1 cellular context compared by ENCODE assay signal in the genomic region with DNA sequence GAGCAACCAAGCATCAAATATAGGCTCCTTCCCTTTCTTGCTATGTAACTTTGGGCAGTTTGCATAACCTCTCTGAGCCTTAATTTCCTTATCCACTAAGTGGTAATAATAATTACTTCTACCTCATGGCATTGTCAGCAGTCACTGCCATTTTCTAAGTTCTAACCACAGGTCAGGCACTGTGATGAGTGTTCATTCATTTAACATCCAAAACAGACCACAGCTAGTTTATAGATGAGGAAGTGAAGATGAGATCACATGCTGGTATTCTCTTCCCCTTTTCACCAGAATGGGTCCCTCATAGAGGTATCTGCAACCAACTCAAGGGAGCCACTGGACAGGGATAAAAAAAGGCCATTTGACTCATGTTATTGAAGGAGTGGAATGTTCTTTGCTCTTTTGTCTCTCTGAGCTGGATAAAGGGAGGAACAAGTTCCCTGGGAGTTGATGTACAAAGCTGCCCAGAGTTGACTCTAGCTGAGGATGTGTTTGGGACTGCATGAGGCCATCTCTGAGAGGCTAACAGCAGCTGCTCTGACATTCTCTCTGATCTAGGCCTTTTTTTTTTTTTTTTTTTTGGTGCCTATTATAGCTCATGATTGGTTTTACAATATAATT.
TF ChIP-seq lines count a peak whose summit lies in the region.

No MANE protein-coding gene starts in this region.

TF ChIP-seq in GM12878, 131 proteins besides CTCF, POLR2A, EP300 and RAD21 (continued from another document and continues in another):
- TF ChIP-seq MEF2A (IDR thresholded peaks at IDR 0.05; ENCODE audit: insufficient read depth, low read depth, low read length) = no peak
- TF ChIP-seq SREBF2 (IDR thresholded peaks at IDR 0.05; ENCODE audit: low read length) = no peak
- TF ChIP-seq YY1 (IDR thresholded peaks at IDR 0.05; ENCODE audit: low read depth, low read length) = peak; percentile 69
- peak; percentile 98 for TF ChIP-seq SPI1 (IDR thresholded peaks at IDR 0.05; ENCODE audit: borderline replicate concordance, insufficient read depth, low read depth, low read length)
- TF ChIP-seq MYB (IDR thresholded peaks at IDR 0.05; ENCODE audit: borderline replicate concordance, low read depth, low read length) = no peak
- no peak for TF ChIP-seq MYC (IDR thresholded peaks at IDR 0.05; ENCODE audit: insufficient read depth, insufficient read length, insufficient replicate concordance, low read length, severe bottlenecking)
- TF ChIP-seq HDAC6 (IDR thresholded peaks at IDR 0.05; ENCODE audit: unreplicated experiment) = no peak
- TF ChIP-seq, protein P1, sequence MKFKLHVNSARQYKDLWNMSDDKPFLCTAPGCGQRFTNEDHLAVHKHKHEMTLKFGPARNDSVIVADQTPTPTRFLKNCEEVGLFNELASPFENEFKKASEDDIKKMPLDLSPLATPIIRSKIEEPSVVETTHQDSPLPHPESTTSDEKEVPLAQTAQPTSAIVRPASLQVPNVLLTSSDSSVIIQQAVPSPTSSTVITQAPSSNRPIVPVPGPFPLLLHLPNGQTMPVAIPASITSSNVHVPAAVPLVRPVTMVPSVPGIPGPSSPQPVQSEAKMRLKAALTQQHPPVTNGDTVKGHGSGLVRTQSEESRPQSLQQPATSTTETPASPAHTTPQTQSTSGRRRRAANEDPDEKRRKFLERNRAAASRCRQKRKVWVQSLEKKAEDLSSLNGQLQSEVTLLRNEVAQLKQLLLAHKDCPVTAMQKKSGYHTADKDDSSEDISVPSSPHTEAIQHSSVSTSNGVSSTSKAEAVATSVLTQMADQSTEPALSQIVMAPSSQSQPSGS (IDR thresholded peaks at IDR 0.05; ENCODE audit: low read length) = peak; percentile 93
- TF ChIP-seq FOXM1 (IDR thresholded peaks at IDR 0.05; ENCODE audit: low read depth, low read length) = peak; percentile 75
- TF ChIP-seq, protein P2, sequence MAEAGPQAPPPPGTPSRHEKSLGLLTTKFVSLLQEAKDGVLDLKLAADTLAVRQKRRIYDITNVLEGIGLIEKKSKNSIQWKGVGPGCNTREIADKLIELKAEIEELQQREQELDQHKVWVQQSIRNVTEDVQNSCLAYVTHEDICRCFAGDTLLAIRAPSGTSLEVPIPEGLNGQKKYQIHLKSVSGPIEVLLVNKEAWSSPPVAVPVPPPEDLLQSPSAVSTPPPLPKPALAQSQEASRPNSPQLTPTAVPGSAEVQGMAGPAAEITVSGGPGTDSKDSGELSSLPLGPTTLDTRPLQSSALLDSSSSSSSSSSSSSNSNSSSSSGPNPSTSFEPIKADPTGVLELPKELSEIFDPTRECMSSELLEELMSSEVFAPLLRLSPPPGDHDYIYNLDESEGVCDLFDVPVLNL (IDR thresholded peaks at IDR 0.05; ENCODE audit: low read depth, low read length) = no peak
- no peak for TF ChIP-seq STAT1 (conservative IDR thresholded peaks at IDR 0.05)
- peak in 1 of 2 experiments; percentile 58; a peak in 1 of 4 replicates for TF ChIP-seq CEBPB (IDR thresholded peaks at IDR 0.05; ENCODE audit: borderline replicate concordance in 1 of 2, low read depth in 2 of 2, low read length in 2 of 2)
- no peak for TF ChIP-seq ZNF274 (IDR thresholded peaks at IDR 0.05; ENCODE audit: insufficient read depth, insufficient read length)
- peak; percentile 95 to 97 for TF ChIP-seq IKZF2 (IDR thresholded peaks at IDR 0.05)
- peak; percentile 40; the same call in 2 of the 3 replicates for TF ChIP-seq POU2F2 (IDR thresholded peaks at IDR 0.05; ENCODE audit: borderline replicate concordance, low read depth, low read length)
- peak; percentile 91; the same call in 1 of the 2 replicates for TF ChIP-seq EZH2 (IDR thresholded peaks at IDR 0.05; ENCODE audit: borderline replicate concordance, control insufficient read depth, low read depth, low read length)
- TF ChIP-seq, protein P3, sequence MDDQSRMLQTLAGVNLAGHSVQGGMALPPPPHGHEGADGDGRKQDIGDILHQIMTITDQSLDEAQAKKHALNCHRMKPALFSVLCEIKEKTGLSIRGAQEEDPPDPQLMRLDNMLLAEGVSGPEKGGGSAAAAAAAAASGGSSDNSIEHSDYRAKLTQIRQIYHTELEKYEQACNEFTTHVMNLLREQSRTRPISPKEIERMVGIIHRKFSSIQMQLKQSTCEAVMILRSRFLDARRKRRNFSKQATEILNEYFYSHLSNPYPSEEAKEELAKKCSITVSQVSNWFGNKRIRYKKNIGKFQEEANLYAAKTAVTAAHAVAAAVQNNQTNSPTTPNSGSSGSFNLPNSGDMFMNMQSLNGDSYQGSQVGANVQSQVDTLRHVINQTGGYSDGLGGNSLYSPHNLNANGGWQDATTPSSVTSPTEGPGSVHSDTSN (IDR thresholded peaks at IDR 0.05; ENCODE audit: insufficient replicate concordance, low read depth, low read length) = no peak
- TF ChIP-seq RAD51 (IDR thresholded peaks at IDR 0.05) = peak; percentile 94
- TF ChIP-seq, protein P4, sequence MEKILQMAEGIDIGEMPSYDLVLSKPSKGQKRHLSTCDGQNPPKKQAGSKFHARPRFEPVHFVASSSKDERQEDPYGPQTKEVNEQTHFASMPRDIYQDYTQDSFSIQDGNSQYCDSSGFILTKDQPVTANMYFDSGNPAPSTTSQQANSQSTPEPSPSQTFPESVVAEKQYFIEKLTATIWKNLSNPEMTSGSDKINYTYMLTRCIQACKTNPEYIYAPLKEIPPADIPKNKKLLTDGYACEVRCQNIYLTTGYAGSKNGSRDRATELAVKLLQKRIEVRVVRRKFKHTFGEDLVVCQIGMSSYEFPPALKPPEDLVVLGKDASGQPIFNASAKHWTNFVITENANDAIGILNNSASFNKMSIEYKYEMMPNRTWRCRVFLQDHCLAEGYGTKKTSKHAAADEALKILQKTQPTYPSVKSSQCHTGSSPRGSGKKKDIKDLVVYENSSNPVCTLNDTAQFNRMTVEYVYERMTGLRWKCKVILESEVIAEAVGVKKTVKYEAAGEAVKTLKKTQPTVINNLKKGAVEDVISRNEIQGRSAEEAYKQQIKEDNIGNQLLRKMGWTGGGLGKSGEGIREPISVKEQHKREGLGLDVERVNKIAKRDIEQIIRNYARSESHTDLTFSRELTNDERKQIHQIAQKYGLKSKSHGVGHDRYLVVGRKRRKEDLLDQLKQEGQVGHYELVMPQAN (conservative IDR thresholded peaks at IDR 0.05) = 0 out of 2 replicates have a peak, but pooled peaks have one; percentile 22
- peak; percentile 94 for TF ChIP-seq NR2F1 (conservative IDR thresholded peaks at IDR 0.05)
- TF ChIP-seq NRF1 (conservative IDR thresholded peaks at IDR 0.05; ENCODE audit: low read depth, low read length) = no peak
- TF ChIP-seq, protein P5, sequence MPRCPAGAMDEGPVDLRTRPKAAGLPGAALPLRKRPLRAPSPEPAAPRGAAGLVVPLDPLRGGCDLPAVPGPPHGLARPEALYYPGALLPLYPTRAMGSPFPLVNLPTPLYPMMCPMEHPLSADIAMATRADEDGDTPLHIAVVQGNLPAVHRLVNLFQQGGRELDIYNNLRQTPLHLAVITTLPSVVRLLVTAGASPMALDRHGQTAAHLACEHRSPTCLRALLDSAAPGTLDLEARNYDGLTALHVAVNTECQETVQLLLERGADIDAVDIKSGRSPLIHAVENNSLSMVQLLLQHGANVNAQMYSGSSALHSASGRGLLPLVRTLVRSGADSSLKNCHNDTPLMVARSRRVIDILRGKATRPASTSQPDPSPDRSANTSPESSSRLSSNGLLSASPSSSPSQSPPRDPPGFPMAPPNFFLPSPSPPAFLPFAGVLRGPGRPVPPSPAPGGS (IDR thresholded peaks at IDR 0.05; ENCODE audit: borderline replicate concordance, insufficient read depth, low read depth, low read length, poor library complexity, severe bottlenecking) = no peak
- no peak for TF ChIP-seq POLR2AphosphoS2 (IDR thresholded peaks at IDR 0.05; ENCODE audit: low read depth, low read length)
- TF ChIP-seq, protein P6, sequence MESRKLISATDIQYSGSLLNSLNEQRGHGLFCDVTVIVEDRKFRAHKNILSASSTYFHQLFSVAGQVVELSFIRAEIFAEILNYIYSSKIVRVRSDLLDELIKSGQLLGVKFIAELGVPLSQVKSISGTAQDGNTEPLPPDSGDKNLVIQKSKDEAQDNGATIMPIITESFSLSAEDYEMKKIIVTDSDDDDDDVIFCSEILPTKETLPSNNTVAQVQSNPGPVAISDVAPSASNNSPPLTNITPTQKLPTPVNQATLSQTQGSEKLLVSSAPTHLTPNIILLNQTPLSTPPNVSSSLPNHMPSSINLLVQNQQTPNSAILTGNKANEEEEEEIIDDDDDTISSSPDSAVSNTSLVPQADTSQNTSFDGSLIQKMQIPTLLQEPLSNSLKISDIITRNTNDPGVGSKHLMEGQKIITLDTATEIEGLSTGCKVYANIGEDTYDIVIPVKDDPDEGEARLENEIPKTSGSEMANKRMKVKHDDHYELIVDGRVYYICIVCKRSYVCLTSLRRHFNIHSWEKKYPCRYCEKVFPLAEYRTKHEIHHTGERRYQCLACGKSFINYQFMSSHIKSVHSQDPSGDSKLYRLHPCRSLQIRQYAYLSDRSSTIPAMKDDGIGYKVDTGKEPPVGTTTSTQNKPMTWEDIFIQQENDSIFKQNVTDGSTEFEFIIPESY (IDR thresholded peaks at IDR 0.05) = no peak
- TF ChIP-seq, protein P7, sequence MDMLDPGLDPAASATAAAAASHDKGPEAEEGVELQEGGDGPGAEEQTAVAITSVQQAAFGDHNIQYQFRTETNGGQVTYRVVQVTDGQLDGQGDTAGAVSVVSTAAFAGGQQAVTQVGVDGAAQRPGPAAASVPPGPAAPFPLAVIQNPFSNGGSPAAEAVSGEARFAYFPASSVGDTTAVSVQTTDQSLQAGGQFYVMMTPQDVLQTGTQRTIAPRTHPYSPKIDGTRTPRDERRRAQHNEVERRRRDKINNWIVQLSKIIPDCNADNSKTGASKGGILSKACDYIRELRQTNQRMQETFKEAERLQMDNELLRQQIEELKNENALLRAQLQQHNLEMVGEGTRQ (IDR thresholded peaks at IDR 0.05; ENCODE audit: borderline replicate concordance, low read depth, low read length) = peak; percentile 44; the same call in 1 of the 2 replicates
- peak; percentile 72; the same call in 1 of the 2 replicates for TF ChIP-seq TCF7 (IDR thresholded peaks at IDR 0.05; ENCODE audit: borderline replicate concordance)
- peak; percentile 88 for TF ChIP-seq CREM (IDR thresholded peaks at IDR 0.05; ENCODE audit: low read depth)
- TF ChIP-seq RFX5 (IDR thresholded peaks at IDR 0.05; ENCODE audit: low read depth, low read length) = no peak
- no peak for TF ChIP-seq CHD1 (IDR thresholded peaks at IDR 0.05; ENCODE audit: low read depth, low read length)
- TF ChIP-seq, protein P8, sequence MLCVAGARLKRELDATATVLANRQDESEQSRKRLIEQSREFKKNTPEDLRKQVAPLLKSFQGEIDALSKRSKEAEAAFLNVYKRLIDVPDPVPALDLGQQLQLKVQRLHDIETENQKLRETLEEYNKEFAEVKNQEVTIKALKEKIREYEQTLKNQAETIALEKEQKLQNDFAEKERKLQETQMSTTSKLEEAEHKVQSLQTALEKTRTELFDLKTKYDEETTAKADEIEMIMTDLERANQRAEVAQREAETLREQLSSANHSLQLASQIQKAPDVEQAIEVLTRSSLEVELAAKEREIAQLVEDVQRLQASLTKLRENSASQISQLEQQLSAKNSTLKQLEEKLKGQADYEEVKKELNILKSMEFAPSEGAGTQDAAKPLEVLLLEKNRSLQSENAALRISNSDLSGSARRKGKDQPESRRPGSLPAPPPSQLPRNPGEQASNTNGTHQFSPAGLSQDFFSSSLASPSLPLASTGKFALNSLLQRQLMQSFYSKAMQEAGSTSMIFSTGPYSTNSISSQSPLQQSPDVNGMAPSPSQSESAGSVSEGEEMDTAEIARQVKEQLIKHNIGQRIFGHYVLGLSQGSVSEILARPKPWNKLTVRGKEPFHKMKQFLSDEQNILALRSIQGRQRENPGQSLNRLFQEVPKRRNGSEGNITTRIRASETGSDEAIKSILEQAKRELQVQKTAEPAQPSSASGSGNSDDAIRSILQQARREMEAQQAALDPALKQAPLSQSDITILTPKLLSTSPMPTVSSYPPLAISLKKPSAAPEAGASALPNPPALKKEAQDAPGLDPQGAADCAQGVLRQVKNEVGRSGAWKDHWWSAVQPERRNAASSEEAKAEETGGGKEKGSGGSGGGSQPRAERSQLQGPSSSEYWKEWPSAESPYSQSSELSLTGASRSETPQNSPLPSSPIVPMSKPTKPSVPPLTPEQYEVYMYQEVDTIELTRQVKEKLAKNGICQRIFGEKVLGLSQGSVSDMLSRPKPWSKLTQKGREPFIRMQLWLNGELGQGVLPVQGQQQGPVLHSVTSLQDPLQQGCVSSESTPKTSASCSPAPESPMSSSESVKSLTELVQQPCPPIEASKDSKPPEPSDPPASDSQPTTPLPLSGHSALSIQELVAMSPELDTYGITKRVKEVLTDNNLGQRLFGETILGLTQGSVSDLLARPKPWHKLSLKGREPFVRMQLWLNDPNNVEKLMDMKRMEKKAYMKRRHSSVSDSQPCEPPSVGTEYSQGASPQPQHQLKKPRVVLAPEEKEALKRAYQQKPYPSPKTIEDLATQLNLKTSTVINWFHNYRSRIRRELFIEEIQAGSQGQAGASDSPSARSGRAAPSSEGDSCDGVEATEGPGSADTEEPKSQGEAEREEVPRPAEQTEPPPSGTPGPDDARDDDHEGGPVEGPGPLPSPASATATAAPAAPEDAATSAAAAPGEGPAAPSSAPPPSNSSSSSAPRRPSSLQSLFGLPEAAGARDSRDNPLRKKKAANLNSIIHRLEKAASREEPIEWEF (IDR thresholded peaks at IDR 0.05; ENCODE audit: insufficient replicate concordance, low read depth, low read length) = no peak
- no peak for TF ChIP-seq STAT3 (IDR thresholded peaks at IDR 0.05; ENCODE audit: low read depth, low read length)
- peak; percentile 94 for TF ChIP-seq ATF7 (IDR thresholded peaks at IDR 0.05; ENCODE audit: low read depth)
- peak; percentile 77 for TF ChIP-seq CREB1 (IDR thresholded peaks at IDR 0.05; ENCODE audit: low read depth)
- peak; percentile 47; the same call in 1 of the 2 replicates for TF ChIP-seq TCF12 (IDR thresholded peaks at IDR 0.05; ENCODE audit: low read depth, low read length)
- TF ChIP-seq, protein P9, sequence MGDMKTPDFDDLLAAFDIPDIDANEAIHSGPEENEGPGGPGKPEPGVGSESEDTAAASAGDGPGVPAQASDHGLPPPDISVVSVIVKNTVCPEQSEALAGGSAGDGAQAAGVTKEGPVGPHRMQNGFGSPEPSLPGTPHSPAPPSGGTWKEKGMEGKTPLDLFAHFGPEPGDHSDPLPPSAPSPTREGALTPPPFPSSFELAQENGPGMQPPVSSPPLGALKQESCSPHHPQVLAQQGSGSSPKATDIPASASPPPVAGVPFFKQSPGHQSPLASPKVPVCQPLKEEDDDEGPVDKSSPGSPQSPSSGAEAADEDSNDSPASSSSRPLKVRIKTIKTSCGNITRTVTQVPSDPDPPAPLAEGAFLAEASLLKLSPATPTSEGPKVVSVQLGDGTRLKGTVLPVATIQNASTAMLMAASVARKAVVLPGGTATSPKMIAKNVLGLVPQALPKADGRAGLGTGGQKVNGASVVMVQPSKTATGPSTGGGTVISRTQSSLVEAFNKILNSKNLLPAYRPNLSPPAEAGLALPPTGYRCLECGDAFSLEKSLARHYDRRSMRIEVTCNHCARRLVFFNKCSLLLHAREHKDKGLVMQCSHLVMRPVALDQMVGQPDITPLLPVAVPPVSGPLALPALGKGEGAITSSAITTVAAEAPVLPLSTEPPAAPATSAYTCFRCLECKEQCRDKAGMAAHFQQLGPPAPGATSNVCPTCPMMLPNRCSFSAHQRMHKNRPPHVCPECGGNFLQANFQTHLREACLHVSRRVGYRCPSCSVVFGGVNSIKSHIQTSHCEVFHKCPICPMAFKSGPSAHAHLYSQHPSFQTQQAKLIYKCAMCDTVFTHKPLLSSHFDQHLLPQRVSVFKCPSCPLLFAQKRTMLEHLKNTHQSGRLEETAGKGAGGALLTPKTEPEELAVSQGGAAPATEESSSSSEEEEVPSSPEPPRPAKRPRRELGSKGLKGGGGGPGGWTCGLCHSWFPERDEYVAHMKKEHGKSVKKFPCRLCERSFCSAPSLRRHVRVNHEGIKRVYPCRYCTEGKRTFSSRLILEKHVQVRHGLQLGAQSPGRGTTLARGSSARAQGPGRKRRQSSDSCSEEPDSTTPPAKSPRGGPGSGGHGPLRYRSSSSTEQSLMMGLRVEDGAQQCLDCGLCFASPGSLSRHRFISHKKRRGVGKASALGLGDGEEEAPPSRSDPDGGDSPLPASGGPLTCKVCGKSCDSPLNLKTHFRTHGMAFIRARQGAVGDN (IDR thresholded peaks at IDR 0.05) = peak; percentile 82
- no peak for TF ChIP-seq BRCA1 (IDR thresholded peaks at IDR 0.05; ENCODE audit: low read depth, low read length)
